ENCODE assay signal across 8 cellular contexts in genomic region chr11:67648140-67648795, GRCh38. TPM values are rescaled to one million over a fixed set of nuclear protein-coding genes. Genes with fewer than 3 reads are reported as not detected.
DNase-seq lines count a peak whose midpoint lies in the region; ATAC-seq, FAIRE-seq and TF ChIP-seq lines count a peak whose summit lies in the region.

No MANE protein-coding gene starts in this region.

- H3K27me3 ChIP-seq in CD8-positive, alpha-beta memory T cell (ENCODE audit: insufficient read depth, low read length, poor library complexity, severe bottlenecking) = no peaks in the 10 kb centered on the region
- H3K27me3 ChIP-seq in HepG2 (ENCODE audit: control insufficient read depth in 1 of 2, insufficient read depth in 2 of 2, low read length in 2 of 2) = no peaks in the 10 kb centered on the region
- no peaks in the 10 kb centered on the region for H3K27me3 ChIP-seq in SJCRH30

- WGBS in HepG2 (ENCODE audit: low lambda C conversion rate) = 27% methylated on average over 1 of the region's 12 CpGs

- peak overlapping the region in 5 of 7 donors; percentile 29 to 68 (median 39) for H3K4me3 Mint-ChIP-seq in CD8-positive, alpha-beta memory T cell
- no peak overlapping the region for H3K4me3 Mint-ChIP-seq in activated CD4-positive, alpha-beta memory T cell treated with anti-CD3 and anti-CD28 coated beads, Interleukin-2, amount 10 ng/mL, durations not matched to agents 7 days and 5 days

- H3K27ac Mint-ChIP-seq in CD8-positive, alpha-beta memory T cell = peak overlapping the region in 6 of 8 donors; percentile 24 to 79 (median 50)
- no peak overlapping the region for H3K27ac Mint-ChIP-seq in activated CD4-positive, alpha-beta memory T cell treated with anti-CD3 and anti-CD28 coated beads, Interleukin-2, amount 10 ng/mL, durations not matched to agents 7 days and 5 days

- ATAC-seq in GM19328 (IDR thresholded peaks at IDR 0.05; ENCODE audit: unreplicated experiment) = peak; percentile 44
- ATAC-seq in HepG2 = peak; percentile 99

- H3K4me3 ChIP-seq in CD8-positive, alpha-beta memory T cell (ENCODE audit: low read length) = no peak overlapping the region
- H3K4me3 ChIP-seq in HepG2 (replicated peaks in 1 of 3; ENCODE audit: insufficient read depth in 1 of 3, low read depth in 2 of 3, low read length in 3 of 3) (no peak overlapping the region), SJCRH30 (no peak overlapping the region)

- no peak for TF ChIP-seq POLR2A in HepG2 (IDR thresholded peaks at IDR 0.05; ENCODE audit: insufficient read depth in 1 of 2, low read depth in 2 of 2, low read length in 2 of 2)

- no peaks in the 10 kb centered on the region for H3K79me2 ChIP-seq in HepG2 (ENCODE audit: insufficient read depth, low read length)

- FAIRE-seq in HepG2 (lab: Jason Lieb, UNC) (peak; percentile 51), RCC 7860 (lab: Jason Lieb, UNC) (no peak)

- H3K4me2 ChIP-seq in HepG2 (ENCODE audit: low read depth, low read length) = no peak overlapping the region

- H2AFZ ChIP-seq in HepG2 (ENCODE audit: low read length) = no peak overlapping the region

- no peak overlapping the region for H3K9ac ChIP-seq in HepG2 (ENCODE audit: insufficient read depth, low read depth, low read length)

- H3K9me3 ChIP-seq in CD8-positive, alpha-beta memory T cell (ENCODE audit: low read length) = no peaks in the 10 kb centered on the region
- H3K9me3 ChIP-seq in HepG2 (ENCODE audit: low read length) (no peaks in the 10 kb centered on the region), SJCRH30 (replicated peaks) (no peaks in the 10 kb centered on the region)

- H3K36me3 Mint-ChIP-seq in CD8-positive, alpha-beta memory T cell = peaks cover 0 to 4% (median 0%) of the 10 kb centered on the region in 3 donors
- H3K36me3 Mint-ChIP-seq in activated CD4-positive, alpha-beta memory T cell treated with anti-CD3 and anti-CD28 coated beads, Interleukin-2, amount 10 ng/mL, durations not matched to agents 7 days and 5 days (ENCODE audit: low read depth) = no peaks in the 10 kb centered on the region

- TF ChIP-seq CTCF in HepG2 (CRISPR knock-in tag; IDR thresholded peaks at IDR 0.05) = peak; percentile 81

- TF ChIP-seq EP300 in HepG2 (IDR thresholded peaks at IDR 0.05; ENCODE audit: low read depth in 2 of 2, low read length in 2 of 2) = no peak
- TF ChIP-seq EP300 in HepG2 (CRISPR knock-in tag; IDR thresholded peaks at IDR 0.05; ENCODE audit: borderline replicate concordance) = no peak

- intact Hi-C loops in HepG2 (cut with micrococcal nuclease; ENCODE audit: unreplicated experiment) = loop anchor here (1.0 kb wide), 1 partner anchor 11 kb away; no protein-coding TSS in a partner anchor

- H3K27ac ChIP-seq in CD8-positive, alpha-beta memory T cell (ENCODE audit: low read depth, low read length) = no peak overlapping the region
- H3K27ac ChIP-seq in HepG2 (ENCODE audit: extremely low read length, insufficient read depth, low read length) = no peak overlapping the region
- H3K27ac ChIP-seq in SJCRH30 = no peak overlapping the region

- peak; percentile 79 for TF ChIP-seq RAD21 in HepG2 (CRISPR knock-in tag; IDR thresholded peaks at IDR 0.05)

- CTCF ChIA-PET in CD8-positive, alpha-beta memory T cell (lab: Charles Lee) = interaction anchor here (1.5 to 9.3 kb wide), 6 partner anchors 9 to 40 kb away, joined by 4 to 80 read pairs (median 8); partner anchors contain the start of genes NUDT8 and TBX10
- CTCF ChIA-PET in activated CD4-positive, alpha-beta memory T cell treated with anti-CD3 and anti-CD28 coated beads, Interleukin-2, amount 10 ng/mL, durations not matched to agents 7 days and 5 days (lab: Charles Lee) = interaction anchor here (0.7 to 3.6 kb wide), 7 partner anchors 9 to 43 kb away, joined by 3 to 25 read pairs (median 4); partner anchors contain the start of gene NUDT8
- CTCF ChIA-PET in HepG2 (lab: Yijun Ruan, JAX; ENCODE audit: low intra/inter-chr PET ratio, low total read pairs) = interaction anchor here (1.3 to 1.5 kb wide), 2 partner anchors 12 to 17 kb away, joined by 3 to 19 read pairs; no protein-coding TSS in a partner anchor

- H3K36me3 ChIP-seq in CD8-positive, alpha-beta memory T cell (ENCODE audit: insufficient read depth, low read length) = no peaks in the 10 kb centered on the region
- H3K36me3 ChIP-seq in HepG2 (replicated peaks in 1 of 2; ENCODE audit: control insufficient read depth in 1 of 2, insufficient read depth in 2 of 2, low read length in 2 of 2) = no peaks in the 10 kb centered on the region
- no peaks in the 10 kb centered on the region for H3K36me3 ChIP-seq in SJCRH30

- POLR2A ChIA-PET in CD8-positive, alpha-beta memory T cell (lab: Charles Lee) = interaction anchor here (1.5 kb wide), 1 partner anchor 20 kb away, joined by 6 read pairs; no protein-coding TSS in a partner anchor
- POLR2A ChIA-PET in activated CD4-positive, alpha-beta memory T cell treated with anti-CD3 and anti-CD28 coated beads, Interleukin-2, amount 10 ng/mL, durations not matched to agents 7 days and 5 days (lab: Charles Lee) = interaction anchor here (0.8 to 2.5 kb wide), 3 partner anchors 18 to 19 kb away, joined by 3 to 17 read pairs (median 5); partner anchors contain the start of gene NUDT8
- POLR2A ChIA-PET in HepG2 (lab: Yijun Ruan, JAX) = interaction anchor here (2.3 kb wide), 1 partner anchor 17 kb away, joined by 27 read pairs; the partner anchor contains the start of gene NUDT8

- H3K9me3 Mint-ChIP-seq in CD8-positive, alpha-beta memory T cell = no peaks in the 10 kb centered on the region
- no peaks in the 10 kb centered on the region for H3K9me3 Mint-ChIP-seq in activated CD4-positive, alpha-beta memory T cell treated with anti-CD3 and anti-CD28 coated beads, Interleukin-2, amount 10 ng/mL, durations not matched to agents 7 days and 5 days

- no TSS peak for BruUV-seq in HepG2 (replicated peaks; lab: Mats Ljungman, UMichigan)

- in situ Hi-C loops in HepG2 (cut with HindIII; ENCODE audit: extremely low pct_ligation_motif_present, low pct_unique_long_range_greater_than_20kb) = no loop called here

- DNase-seq in CD8-positive, alpha-beta memory T cell = peak in 4 of 5 donors; percentile 34 to 73 (median 55)
- DNase-seq in NCI-H1092 (lab: John Stamatoyannopoulos, UW) (peak; percentile 14), HepG2 (ENCODE audit: low spot score) (peak; percentile 56), RCC 7860 (ENCODE audit: low spot score) (no peak), SJCRH30 (no peak), cerebellar nuclear complex (lab: John Stamatoyannopoulos, UW) (no peak)
- DNase-seq in activated CD4-positive, alpha-beta memory T cell treated with anti-CD3 and anti-CD28 coated beads, Interleukin-2, amount 10 ng/mL, durations not matched to agents 7 days and 5 days = peak; percentile 60

- peaks cover 44% of the 10 kb centered on the region for H3K4me1 ChIP-seq in CD8-positive, alpha-beta memory T cell (ENCODE audit: insufficient read depth, low read length)
- H3K4me1 ChIP-seq in HepG2 (ENCODE audit: insufficient read depth, low read length) (peaks cover 26% of the 10 kb centered on the region), SJCRH30 (no peaks in the 10 kb centered on the region)

- H4K20me1 ChIP-seq in HepG2 (ENCODE audit: insufficient read depth, low read length) = no peaks in the 10 kb centered on the region

- no peaks in the 10 kb centered on the region for H3K27me3 Mint-ChIP-seq in CD8-positive, alpha-beta memory T cell
- peaks cover 10% of the 10 kb centered on the region for H3K27me3 Mint-ChIP-seq in activated CD4-positive, alpha-beta memory T cell treated with anti-CD3 and anti-CD28 coated beads, Interleukin-2, amount 10 ng/mL, durations not matched to agents 7 days and 5 days

- peaks cover 39 to 53% (median 49%) of the 10 kb centered on the region in 3 donors for H3K4me1 Mint-ChIP-seq in CD8-positive, alpha-beta memory T cell
- peaks cover 45% of the 10 kb centered on the region for H3K4me1 Mint-ChIP-seq in activated CD4-positive, alpha-beta memory T cell treated with anti-CD3 and anti-CD28 coated beads, Interleukin-2, amount 10 ng/mL, durations not matched to agents 7 days and 5 days

RNA-seq across cellular contexts. Expression of gene ACY3, which starts 2.3 kb away (rescaled TPM):
- under 1 TPM; 0.49 to 0.55 TPM for total RNA-seq in CD8-positive, alpha-beta memory T cell
- 0.38 TPM for polyA plus RNA-seq in CD8-positive, alpha-beta memory T cell
- total RNA-seq in activated CD4-positive, alpha-beta memory T cell treated with anti-CD3 and anti-CD28 coated beads, Interleukin-2, amount 10 ng/mL, durations not matched to agents 7 days and 5 days = under 1 TPM; 0.18 to 0.25 TPM
- total RNA-seq in HepG2 (2016; rRNA removed; fragmentation: Illumina TruSeq; extraction: Trizol) = 3.3 and 3.4 TPM in 2 replicates
- 1.1 and 1.2 TPM in 2 replicates for total RNA-seq in HepG2 (2016; cell fraction: cytosol; rRNA removed; fragmentation: Illumina TruSeq; extraction: Trizol; ENCODE audit: low read depth)
- total RNA-seq in HepG2 (2016; cell fraction: insoluble cytoplasmic fraction; rRNA removed; fragmentation: Illumina TruSeq; extraction: Trizol) = 3.4 and 4.0 TPM in 2 replicates
- 1.5 and 1.9 TPM in 2 replicates for total RNA-seq in HepG2 (2016; cell fraction: membrane; rRNA removed; fragmentation: Illumina TruSeq; extraction: Trizol)
- total RNA-seq in HepG2 (2016; cell fraction: nucleus; rRNA removed; fragmentation: Illumina TruSeq; extraction: Trizol) = 1.6 and 1.7 TPM in 2 replicates
- polyA plus RNA-seq in HepG2 (2011; rRNA removed) = 3.7 and 7.6 TPM in 2 replicates
- polyA plus RNA-seq in HepG2 (2011; cell fraction: cytosol; rRNA removed) = 3.7 and 4.0 TPM in 2 replicates
- polyA plus RNA-seq in HepG2 (2011; cell fraction: nucleus; rRNA removed) = 8.6 and 13.6 TPM in 2 replicates
- polyA plus RNA-seq in HepG2 (2012) = 3.9 and 4.4 TPM in 2 replicates
- polyA plus RNA-seq in HepG2 (2016; cell fraction: cytosol; fragmentation: Illumina TruSeq; extraction: Trizol; ENCODE audit: low read depth) = 0.75 and 1.2 TPM in 2 replicates
- 3.5 and 4.2 TPM in 2 replicates for polyA plus RNA-seq in HepG2 (2016; cell fraction: insoluble cytoplasmic fraction; fragmentation: Illumina TruSeq; extraction: Trizol; ENCODE audit: low read depth)
- 1.7 and 1.9 TPM in 2 replicates for polyA plus RNA-seq in HepG2 (2016; cell fraction: membrane; fragmentation: Illumina TruSeq; extraction: Trizol; ENCODE audit: low read depth)
- polyA plus RNA-seq in HepG2 (2016; cell fraction: nucleus; fragmentation: Illumina TruSeq; extraction: Trizol; ENCODE audit: insufficient read depth, low read depth) = 6.5 and 6.8 TPM in 2 replicates
- 3.0 TPM in 1 of 2 replicates, not detected in the other for polyA minus RNA-seq in HepG2 (2011; rRNA and poly(A)+ RNA removed; ENCODE audit: low replicate concordance)
- 2.1 and 2.2 TPM in 2 replicates for polyA minus RNA-seq in HepG2 (2011; cell fraction: cytosol; rRNA and poly(A)+ RNA removed)
- polyA minus RNA-seq in HepG2 (2011; cell fraction: nucleus; rRNA and poly(A)+ RNA removed) = 0.90 and 1.1 TPM in 2 replicates
- 0.18 TPM in 1 of 2 replicates, not detected in the other for total RNA-seq in SJCRH30 (2014; rRNA removed; shearing (Covaris generic))

RNA-seq across cellular contexts. Expression of gene TBX10, which starts 8.7 kb away (rescaled TPM):
- total RNA-seq in CD8-positive, alpha-beta memory T cell = not detected
- not detected for polyA plus RNA-seq in CD8-positive, alpha-beta memory T cell
- not detected for total RNA-seq in activated CD4-positive, alpha-beta memory T cell treated with anti-CD3 and anti-CD28 coated beads, Interleukin-2, amount 10 ng/mL, durations not matched to agents 7 days and 5 days
- total RNA-seq in HepG2 (2016; rRNA removed; fragmentation: Illumina TruSeq; extraction: Trizol) = 0.17 and 0.27 TPM in 2 replicates
- total RNA-seq in HepG2 (2016; cell fraction: cytosol; rRNA removed; fragmentation: Illumina TruSeq; extraction: Trizol; ENCODE audit: low read depth) = not detected in 2 replicates
- total RNA-seq in HepG2 (2016; cell fraction: insoluble cytoplasmic fraction; rRNA removed; fragmentation: Illumina TruSeq; extraction: Trizol) = 0.15 and 0.45 TPM in 2 replicates
- 0.15 and 0.28 TPM in 2 replicates for total RNA-seq in HepG2 (2016; cell fraction: membrane; rRNA removed; fragmentation: Illumina TruSeq; extraction: Trizol)
- total RNA-seq in HepG2 (2016; cell fraction: nucleus; rRNA removed; fragmentation: Illumina TruSeq; extraction: Trizol) = 0.25 and 0.31 TPM in 2 replicates
- 1.7 and 3.1 TPM in 2 replicates for polyA plus RNA-seq in HepG2 (2011; rRNA removed)
- polyA plus RNA-seq in HepG2 (2011; cell fraction: cytosol; rRNA removed) = 1.5 and 2.1 TPM in 2 replicates
- 2.4 and 3.7 TPM in 2 replicates for polyA plus RNA-seq in HepG2 (2011; cell fraction: nucleus; rRNA removed)
- 1.1 and 4.1 TPM in 2 replicates for polyA plus RNA-seq in HepG2 (2012)
- 0.36 and 0.74 TPM in 2 replicates for polyA plus RNA-seq in HepG2 (2016; cell fraction: cytosol; fragmentation: Illumina TruSeq; extraction: Trizol; ENCODE audit: low read depth)
- 0.87 and 1.3 TPM in 2 replicates for polyA plus RNA-seq in HepG2 (2016; cell fraction: insoluble cytoplasmic fraction; fragmentation: Illumina TruSeq; extraction: Trizol; ENCODE audit: low read depth)
- 0.65 and 0.89 TPM in 2 replicates for polyA plus RNA-seq in HepG2 (2016; cell fraction: membrane; fragmentation: Illumina TruSeq; extraction: Trizol; ENCODE audit: low read depth)
- polyA plus RNA-seq in HepG2 (2016; cell fraction: nucleus; fragmentation: Illumina TruSeq; extraction: Trizol; ENCODE audit: insufficient read depth, low read depth) = 0.82 and 1.00 TPM in 2 replicates
- 0.72 TPM in 1 of 2 replicates, not detected in the other for polyA minus RNA-seq in HepG2 (2011; rRNA and poly(A)+ RNA removed; ENCODE audit: low replicate concordance)
- 0.62 and 1.3 TPM in 2 replicates for polyA minus RNA-seq in HepG2 (2011; cell fraction: cytosol; rRNA and poly(A)+ RNA removed)
- polyA minus RNA-seq in HepG2 (2011; cell fraction: nucleus; rRNA and poly(A)+ RNA removed) = 0.26 TPM in 1 of 2 replicates, not detected in the other
- total RNA-seq in SJCRH30 (2014; rRNA removed; shearing (Covaris generic)) = not detected in 2 replicates

RNA-seq across cellular contexts. Expression of gene NUDT8, which starts 18.5 kb away (rescaled TPM):
- 10 to 100 TPM; 26.2 to 27.9 TPM for total RNA-seq in CD8-positive, alpha-beta memory T cell
- polyA plus RNA-seq in CD8-positive, alpha-beta memory T cell = 3.5 TPM
- 10 to 100 TPM in 1 of 2 experiments, 1 to 10 TPM in 1; 9.3 to 10.8 TPM for total RNA-seq in activated CD4-positive, alpha-beta memory T cell treated with anti-CD3 and anti-CD28 coated beads, Interleukin-2, amount 10 ng/mL, durations not matched to agents 7 days and 5 days
- 18.0 and 25.8 TPM in 2 replicates for total RNA-seq in HepG2 (2016; rRNA removed; fragmentation: Illumina TruSeq; extraction: Trizol)
- 20.3 and 23.2 TPM in 2 replicates for total RNA-seq in HepG2 (2016; cell fraction: cytosol; rRNA removed; fragmentation: Illumina TruSeq; extraction: Trizol; ENCODE audit: low read depth)
- 15.4 and 25.8 TPM in 2 replicates for total RNA-seq in HepG2 (2016; cell fraction: insoluble cytoplasmic fraction; rRNA removed; fragmentation: Illumina TruSeq; extraction: Trizol)
- 20.1 and 24.5 TPM in 2 replicates for total RNA-seq in HepG2 (2016; cell fraction: membrane; rRNA removed; fragmentation: Illumina TruSeq; extraction: Trizol)
- total RNA-seq in HepG2 (2016; cell fraction: nucleus; rRNA removed; fragmentation: Illumina TruSeq; extraction: Trizol) = 14.1 and 16.1 TPM in 2 replicates
- 6.7 and 7.8 TPM in 2 replicates for polyA plus RNA-seq in HepG2 (2011; rRNA removed)
- polyA plus RNA-seq in HepG2 (2011; cell fraction: cytosol; rRNA removed) = 4.9 and 12.5 TPM in 2 replicates
- 38.1 and 38.7 TPM in 2 replicates for polyA plus RNA-seq in HepG2 (2011; cell fraction: nucleus; rRNA removed)
- polyA plus RNA-seq in HepG2 (2012) = 13.5 and 13.9 TPM in 2 replicates
- 26.1 and 30.7 TPM in 2 replicates for polyA plus RNA-seq in HepG2 (2016; cell fraction: cytosol; fragmentation: Illumina TruSeq; extraction: Trizol; ENCODE audit: low read depth)
- polyA plus RNA-seq in HepG2 (2016; cell fraction: insoluble cytoplasmic fraction; fragmentation: Illumina TruSeq; extraction: Trizol; ENCODE audit: low read depth) = 20.3 and 26.5 TPM in 2 replicates
- polyA plus RNA-seq in HepG2 (2016; cell fraction: membrane; fragmentation: Illumina TruSeq; extraction: Trizol; ENCODE audit: low read depth) = 20.2 and 22.8 TPM in 2 replicates
- polyA plus RNA-seq in HepG2 (2016; cell fraction: nucleus; fragmentation: Illumina TruSeq; extraction: Trizol; ENCODE audit: insufficient read depth, low read depth) = 27.4 and 28.8 TPM in 2 replicates
- 11.2 and 17.2 TPM in 2 replicates for polyA minus RNA-seq in HepG2 (2011; rRNA and poly(A)+ RNA removed; ENCODE audit: low replicate concordance)
- polyA minus RNA-seq in HepG2 (2011; cell fraction: cytosol; rRNA and poly(A)+ RNA removed) = 5.1 and 6.1 TPM in 2 replicates
- polyA minus RNA-seq in HepG2 (2011; cell fraction: nucleus; rRNA and poly(A)+ RNA removed) = 11.8 and 16.4 TPM in 2 replicates
- 0.76 and 2.4 TPM in 2 replicates for total RNA-seq in SJCRH30 (2014; rRNA removed; shearing (Covaris generic))

RNA-seq across cellular contexts. Expression of gene ALDH3B2, which starts 26.2 kb away (rescaled TPM):
- total RNA-seq in CD8-positive, alpha-beta memory T cell = not detected
- not detected for polyA plus RNA-seq in CD8-positive, alpha-beta memory T cell
- total RNA-seq in activated CD4-positive, alpha-beta memory T cell treated with anti-CD3 and anti-CD28 coated beads, Interleukin-2, amount 10 ng/mL, durations not matched to agents 7 days and 5 days = not detected
- not detected in 2 replicates for total RNA-seq in HepG2 (2016; rRNA removed; fragmentation: Illumina TruSeq; extraction: Trizol)
- total RNA-seq in HepG2 (2016; cell fraction: cytosol; rRNA removed; fragmentation: Illumina TruSeq; extraction: Trizol; ENCODE audit: low read depth) = not detected in 2 replicates
- total RNA-seq in HepG2 (2016; cell fraction: insoluble cytoplasmic fraction; rRNA removed; fragmentation: Illumina TruSeq; extraction: Trizol) = not detected in 2 replicates
- total RNA-seq in HepG2 (2016; cell fraction: membrane; rRNA removed; fragmentation: Illumina TruSeq; extraction: Trizol) = not detected in 2 replicates
- not detected in 2 replicates for total RNA-seq in HepG2 (2016; cell fraction: nucleus; rRNA removed; fragmentation: Illumina TruSeq; extraction: Trizol)
- polyA plus RNA-seq in HepG2 (2011; rRNA removed) = not detected in 2 replicates
- polyA plus RNA-seq in HepG2 (2011; cell fraction: cytosol; rRNA removed) = not detected in 2 replicates
- polyA plus RNA-seq in HepG2 (2011; cell fraction: nucleus; rRNA removed) = not detected in 2 replicates
- polyA plus RNA-seq in HepG2 (2012) = not detected in 2 replicates
- not detected in 2 replicates for polyA plus RNA-seq in HepG2 (2016; cell fraction: cytosol; fragmentation: Illumina TruSeq; extraction: Trizol; ENCODE audit: low read depth)
- polyA plus RNA-seq in HepG2 (2016; cell fraction: insoluble cytoplasmic fraction; fragmentation: Illumina TruSeq; extraction: Trizol; ENCODE audit: low read depth) = not detected in 2 replicates
- not detected in 2 replicates for polyA plus RNA-seq in HepG2 (2016; cell fraction: membrane; fragmentation: Illumina TruSeq; extraction: Trizol; ENCODE audit: low read depth)
- polyA plus RNA-seq in HepG2 (2016; cell fraction: nucleus; fragmentation: Illumina TruSeq; extraction: Trizol; ENCODE audit: insufficient read depth, low read depth) = not detected in 2 replicates
- not detected in 2 replicates for polyA minus RNA-seq in HepG2 (2011; rRNA and poly(A)+ RNA removed; ENCODE audit: low replicate concordance)
- polyA minus RNA-seq in HepG2 (2011; cell fraction: cytosol; rRNA and poly(A)+ RNA removed) = not detected in 2 replicates
- polyA minus RNA-seq in HepG2 (2011; cell fraction: nucleus; rRNA and poly(A)+ RNA removed) = not detected in 2 replicates
- not detected in 2 replicates for total RNA-seq in SJCRH30 (2014; rRNA removed; shearing (Covaris generic))

RNA-seq across cellular contexts. Expression of gene NDUFV1, which starts 41.5 kb away (rescaled TPM):
- total RNA-seq in CD8-positive, alpha-beta memory T cell = 100 to 1,000 TPM; 321 to 326 TPM
- polyA plus RNA-seq in CD8-positive, alpha-beta memory T cell = 140 TPM
- total RNA-seq in activated CD4-positive, alpha-beta memory T cell treated with anti-CD3 and anti-CD28 coated beads, Interleukin-2, amount 10 ng/mL, durations not matched to agents 7 days and 5 days = 100 to 1,000 TPM; 174 to 193 TPM
- total RNA-seq in HepG2 (2016; rRNA removed; fragmentation: Illumina TruSeq; extraction: Trizol) = 137 and 140 TPM in 2 replicates
- total RNA-seq in HepG2 (2016; cell fraction: cytosol; rRNA removed; fragmentation: Illumina TruSeq; extraction: Trizol; ENCODE audit: low read depth) = 56.4 and 57.7 TPM in 2 replicates
- 130 and 141 TPM in 2 replicates for total RNA-seq in HepG2 (2016; cell fraction: insoluble cytoplasmic fraction; rRNA removed; fragmentation: Illumina TruSeq; extraction: Trizol)
- total RNA-seq in HepG2 (2016; cell fraction: membrane; rRNA removed; fragmentation: Illumina TruSeq; extraction: Trizol) = 58.9 and 72.8 TPM in 2 replicates
- 73.7 and 87.9 TPM in 2 replicates for total RNA-seq in HepG2 (2016; cell fraction: nucleus; rRNA removed; fragmentation: Illumina TruSeq; extraction: Trizol)
- polyA plus RNA-seq in HepG2 (2011; rRNA removed) = 88.9 and 92.4 TPM in 2 replicates
- polyA plus RNA-seq in HepG2 (2011; cell fraction: cytosol; rRNA removed) = 80.9 and 124 TPM in 2 replicates
- 241 and 294 TPM in 2 replicates for polyA plus RNA-seq in HepG2 (2011; cell fraction: nucleus; rRNA removed)
- 86.7 and 89.4 TPM in 2 replicates for polyA plus RNA-seq in HepG2 (2012)
- 41.2 and 47.2 TPM in 2 replicates for polyA plus RNA-seq in HepG2 (2016; cell fraction: cytosol; fragmentation: Illumina TruSeq; extraction: Trizol; ENCODE audit: low read depth)
- 109 and 121 TPM in 2 replicates for polyA plus RNA-seq in HepG2 (2016; cell fraction: insoluble cytoplasmic fraction; fragmentation: Illumina TruSeq; extraction: Trizol; ENCODE audit: low read depth)
- 38.1 and 45.1 TPM in 2 replicates for polyA plus RNA-seq in HepG2 (2016; cell fraction: membrane; fragmentation: Illumina TruSeq; extraction: Trizol; ENCODE audit: low read depth)
- 169 and 179 TPM in 2 replicates for polyA plus RNA-seq in HepG2 (2016; cell fraction: nucleus; fragmentation: Illumina TruSeq; extraction: Trizol; ENCODE audit: insufficient read depth, low read depth)
- polyA minus RNA-seq in HepG2 (2011; rRNA and poly(A)+ RNA removed; ENCODE audit: low replicate concordance) = 124 and 164 TPM in 2 replicates
- polyA minus RNA-seq in HepG2 (2011; cell fraction: cytosol; rRNA and poly(A)+ RNA removed) = 50.1 and 58.7 TPM in 2 replicates
- 52.5 and 56.4 TPM in 2 replicates for polyA minus RNA-seq in HepG2 (2011; cell fraction: nucleus; rRNA and poly(A)+ RNA removed)
- total RNA-seq in SJCRH30 (2014; rRNA removed; shearing (Covaris generic)) = 116 and 137 TPM in 2 replicates

Comparison
In these comparisons a context has a peak if more than half of its experiments do, and no peak if none do; other contexts are left out.
1. DNase-seq: peak in CD8-positive, alpha-beta memory T cell (4 of 5), NCI-H1092 (single experiment), activated CD4-positive, alpha-beta memory T cell treated with anti-CD3 and anti-CD28 coated beads, Interleukin-2, amount 10 ng/mL, durations not matched to agents 7 days and 5 days (single experiment) and HepG2 (single experiment); none in RCC 7860 (single experiment), SJCRH30 (0 of 2) and cerebellar nuclear complex (0 of 2).